8 cellular contexts compared by ENCODE assay signal in genomic region chr16:29200033-29200661, GRCh38.
DNase-seq lines count a peak whose midpoint lies in the region; FAIRE-seq and TF ChIP-seq lines count a peak whose summit lies in the region.
"Not testable (repeated sequence)": the region's sequence is repeated elsewhere in the genome, so short reads cannot be mapped to it uniquely, and the experiment has no call there.

No MANE protein-coding gene starts in this region.

- not testable (repeated sequence) for TF ChIP-seq POLR2A in ovary (IDR thresholded peaks at IDR 0.05)

- H3K36me3 ChIP-seq in ovary; thymus (ENCODE audit: control insufficient read depth, insufficient read depth): not testable (repeated sequence)

- peak overlapping the region in 1 of 2 donors; percentile 21 for H3K4me3 ChIP-seq in cardiac fibroblast (replicated peaks in 1 of 2; ENCODE audit: low read depth in 2 of 2, low read length in 2 of 2)
- peak overlapping the region; percentile 22 for H3K4me3 ChIP-seq in fibroblast of pulmonary artery (replicated peaks; ENCODE audit: low read depth, low read length)
- not testable (repeated sequence) for H3K4me3 ChIP-seq in ovary; thymus (ENCODE audit: low read length)

- TF ChIP-seq CTCF in AG09319 (IDR thresholded peaks at IDR 0.05; ENCODE audit: low read depth, low read length); cardiac fibroblast (IDR thresholded peaks at IDR 0.05; ENCODE audit: low read depth, low read length); fibroblast of pulmonary artery (IDR thresholded peaks at IDR 0.05; ENCODE audit: low read length, missing control alignments); ovary (IDR thresholded peaks at IDR 0.05): not testable (repeated sequence)

- peak; percentile 86 for DNase-seq in AG09319 (ENCODE audit: extremely low read depth, low read depth)
- DNase-seq in HCEC 1CT, result peak; percentile 17
- DNase-seq in cardiac fibroblast (ENCODE audit: low read depth in 2 of 2), result peak; percentile 76 to 89
- DNase-seq in fibroblast of pulmonary artery (ENCODE audit: low read depth), result peak; percentile 89
- DNase-seq in iris pigment epithelial cell (ENCODE audit: low read depth), result peak; percentile 51
- DNase-seq in ovary, result peak in 3 of 5 donors; percentile 62 to 64 (median 62)

- not testable (repeated sequence) for H3K9me3 ChIP-seq in ovary; thymus (ENCODE audit: control insufficient read depth)

- H3K4me1 ChIP-seq in ovary (ENCODE audit: insufficient read depth), result peaks cover 21% of the 10 kb centered on the region
- not testable (repeated sequence) for H3K4me1 ChIP-seq in thymus (ENCODE audit: control insufficient read depth, insufficient read depth, low read length)

- TF ChIP-seq EP300 in ovary (IDR thresholded peaks at IDR 0.05), result not testable (repeated sequence)

- H3K27ac ChIP-seq in ovary (peak overlapping the region; percentile 86 to 88), thymus (ENCODE audit: low read depth) (peak overlapping the region; percentile 2)

- WGBS in ovary, 3 donors, result 3 to 15% (median 7%) methylated on average over 12 to 13 of the region's 13 CpGs
- 94% methylated on average over 12 of the region's 13 CpGs for WGBS in thymus

- FAIRE-seq in TTC549 (lab: Jason Lieb, UNC), result peak; percentile 88

- intact Hi-C loops in ovary (cut with DNase I), result not testable (repeated sequence)

- not testable (repeated sequence) for H3K27me3 ChIP-seq in ovary; thymus (ENCODE audit: control insufficient read depth, insufficient read depth)

Comparison
In these comparisons a context has a peak if more than half of its experiments do, and no peak if none do; other contexts are left out.
1. DNase-seq: peak in every context shown above with its lines; median percentile 89 in fibroblast of pulmonary artery; 86 in AG09319; 82 in cardiac fibroblast; 62 in ovary; 51 in iris pigment epithelial cell; 17 in HCEC 1CT.